Comparison of ENCODE assay signal across 8 cellular contexts in the genomic region with DNA sequence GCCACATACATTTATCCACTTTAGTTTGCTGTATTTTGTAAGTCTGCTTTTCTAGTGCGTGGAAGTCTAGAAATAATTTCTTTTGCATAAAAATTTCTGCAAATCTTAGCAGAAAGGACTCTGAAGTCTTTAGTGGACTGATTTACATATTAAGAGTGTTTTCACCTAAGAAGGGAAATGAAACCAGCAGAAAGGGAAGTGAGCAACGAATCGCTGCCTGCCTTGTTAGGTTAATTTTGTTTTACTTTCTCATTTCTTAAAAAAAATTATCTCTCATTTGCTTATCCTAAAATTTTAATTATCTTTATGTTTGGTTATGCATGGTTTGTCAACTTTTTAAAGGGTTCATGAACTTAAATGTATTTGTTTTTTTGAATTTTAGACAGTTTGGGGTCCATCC. TPM values are rescaled to one million over a fixed set of nuclear protein-coding genes. Genes with fewer than 3 reads are reported as not detected.
DNase-seq lines count a peak whose midpoint lies in the region; ATAC-seq, FAIRE-seq and TF ChIP-seq lines count a peak whose summit lies in the region.

No MANE protein-coding gene starts in this region.

- no peaks in the 10 kb centered on the region for H3K9me2 ChIP-seq in GM23248 (ENCODE audit: insufficient read depth)

- no peaks in the 10 kb centered on the region for H3K27me3 ChIP-seq in sigmoid colon
- H3K27me3 ChIP-seq in HepG2 (ENCODE audit: control insufficient read depth in 1 of 2, insufficient read depth in 2 of 2, low read length in 2 of 2), result no peaks in the 10 kb centered on the region
- no peaks in the 10 kb centered on the region for H3K27me3 ChIP-seq in GM23248 (replicated peaks; ENCODE audit: insufficient read depth)

- TF ChIP-seq EP300 in sigmoid colon (IDR thresholded peaks at IDR 0.05) (no peak), HepG2 (IDR thresholded peaks at IDR 0.05; ENCODE audit: low read depth in 2 of 2, low read length in 2 of 2) (no peak), HepG2 (CRISPR knock-in tag; IDR thresholded peaks at IDR 0.05; ENCODE audit: borderline replicate concordance) (no peak)

- no peaks in the 10 kb centered on the region for H3K36me3 ChIP-seq in sigmoid colon
- H3K36me3 ChIP-seq in HepG2 (replicated peaks in 1 of 2; ENCODE audit: control insufficient read depth in 1 of 2, insufficient read depth in 2 of 2, low read length in 2 of 2), result peaks cover 6 to 12% of the 10 kb centered on the region in 2 experiments; a peak in 4 of 5 replicates
- no peaks in the 10 kb centered on the region for H3K36me3 ChIP-seq in GM23248 (ENCODE audit: low read depth)

- TF ChIP-seq CTCF in GM10248 (IDR thresholded peaks at IDR 0.05; ENCODE audit: control extremely low read depth, extremely low read depth, low read depth, missing control alignments) (no peak), sigmoid colon (IDR thresholded peaks at IDR 0.05) (no peak), HepG2 (CRISPR knock-in tag; IDR thresholded peaks at IDR 0.05) (no peak)

- peaks cover 0 to 31% (median 14%) of the 10 kb centered on the region in 4 donors for H3K4me1 ChIP-seq in sigmoid colon
- peaks cover 30% of the 10 kb centered on the region for H3K4me1 ChIP-seq in HepG2 (ENCODE audit: insufficient read depth, low read length)
- peaks cover 26% of the 10 kb centered on the region for H3K4me1 ChIP-seq in GM23248 (ENCODE audit: insufficient read depth)

- H2AFZ ChIP-seq in HepG2 (ENCODE audit: low read length), result no peak overlapping the region
- no peak overlapping the region for H2AFZ ChIP-seq in GM23248

- CTCF ChIA-PET in GM10248 (lab: Yijun Ruan, JAX) (interaction anchor here (0.9 to 4.4 kb wide), 9 partner anchors 11 to 178 kb away, joined by 3 to 24 read pairs (median 5); no protein-coding TSS in a partner anchor), HepG2 (lab: Yijun Ruan, JAX; ENCODE audit: low intra/inter-chr PET ratio, low total read pairs) (no interaction called here)

- 45 to 85% methylated on average over 3 of the region's 3 CpGs for WGBS in sigmoid colon, 2 donors
- 100% methylated on average over 3 of the region's 3 CpGs for WGBS in HepG2 (ENCODE audit: low lambda C conversion rate)
- WGBS in GM23248 (ENCODE audit: low coverage in 1 of 2, low lambda C conversion rate in 2 of 2, missing lambda C conversion rate in 2 of 2), 2 experiments, result 98 to 99% methylated on average over 3 of the region's 3 CpGs

- no peak overlapping the region for H3K4me3 ChIP-seq in sigmoid colon
- H3K4me3 ChIP-seq in HepG2 (replicated peaks in 1 of 3; ENCODE audit: insufficient read depth in 1 of 3, low read depth in 2 of 3, low read length in 3 of 3), result no peak overlapping the region
- no peak overlapping the region for H3K4me3 ChIP-seq in GM23248

- H3K9me3 ChIP-seq in sigmoid colon (no peaks in the 10 kb centered on the region), HepG2 (ENCODE audit: low read length) (no peaks in the 10 kb centered on the region), GM23248 (ENCODE audit: low read depth) (no peaks in the 10 kb centered on the region)

- H3F3A ChIP-seq in GM23248 (ENCODE audit: insufficient read depth), result no peaks in the 10 kb centered on the region

- H3K27ac Mint-ChIP-seq in activated naive CD4-positive, alpha-beta T cell treated with anti-CD3 and anti-CD28 coated beads, Interleukin-2, amount 50 U/mL, for 72 hours, result peak overlapping the region; percentile 96 to 97

- no peaks in the 10 kb centered on the region for H3K79me2 ChIP-seq in HepG2 (ENCODE audit: insufficient read depth, low read length)
- H3K79me2 ChIP-seq in GM23248 (ENCODE audit: insufficient read depth), result peaks cover 3% of the 10 kb centered on the region; the same call in 1 of the 2 replicates

- H3K9ac ChIP-seq in HepG2 (ENCODE audit: insufficient read depth, low read depth, low read length) (no peak overlapping the region), GM23248 (no peak overlapping the region)

- TF ChIP-seq POLR2A in sigmoid colon (IDR thresholded peaks at IDR 0.05), result no peak
- TF ChIP-seq POLR2A in HepG2 (IDR thresholded peaks at IDR 0.05; ENCODE audit: insufficient read depth in 1 of 2, low read depth in 2 of 2, low read length in 2 of 2), result no peak

- no peak overlapping the region for H3K27ac ChIP-seq in sigmoid colon
- H3K27ac ChIP-seq in HepG2 (ENCODE audit: extremely low read length, insufficient read depth, low read length), result no peak overlapping the region
- H3K27ac ChIP-seq in GM23248, result no peak overlapping the region

- no peak for FAIRE-seq in HepG2 (lab: Jason Lieb, UNC)

- TF ChIP-seq RAD21 in HepG2 (CRISPR knock-in tag; IDR thresholded peaks at IDR 0.05), result no peak

- ATAC-seq in GM19467 (IDR thresholded peaks at IDR 0.05; ENCODE audit: unreplicated experiment) (peak; percentile 62), HG03378 (IDR thresholded peaks at IDR 0.05; ENCODE audit: unreplicated experiment) (peak; percentile 62), HepG2 (no peak)
- ATAC-seq in activated naive CD4-positive, alpha-beta T cell treated with anti-CD3 and anti-CD28 coated beads, Interleukin-2, amount 50 U/mL, for 72 hours, result peak; percentile 36 to 41

- POLR2A ChIA-PET in GM10248 (lab: Yijun Ruan, JAX) (no interaction called here), HepG2 (lab: Yijun Ruan, JAX) (interaction anchor here (2.3 kb wide), 1 partner anchor 58 kb away, joined by 5 read pairs; a partner anchor contains a TSS)

- DNase-seq in GM10248 (ENCODE audit: extremely low spot score) (peak; percentile 59), sigmoid colon (no peak), NCI-H1436 (lab: John Stamatoyannopoulos, UW) (no peak), HepG2 (ENCODE audit: low spot score) (no peak), GM23248 (no peak)
- DNase-seq in activated naive CD4-positive, alpha-beta T cell treated with anti-CD3 and anti-CD28 coated beads, Interleukin-2, amount 50 U/mL, for 72 hours (ENCODE audit: low spot score in 2 of 2), result no peak

- no TSS peak for BruUV-seq in HepG2 (replicated peaks; lab: Mats Ljungman, UMichigan)

- H3K4me2 ChIP-seq in HepG2 (ENCODE audit: low read depth, low read length) (no peak overlapping the region), GM23248 (ENCODE audit: unreplicated experiment) (no peak overlapping the region)

- H4K20me1 ChIP-seq in HepG2 (ENCODE audit: insufficient read depth, low read length) (peaks cover 3% of the 10 kb centered on the region; the same call in 1 of the 2 replicates), GM23248 (ENCODE audit: insufficient read depth) (no peaks in the 10 kb centered on the region)

- H3K9me3 Mint-ChIP-seq in activated naive CD4-positive, alpha-beta T cell treated with anti-CD3 and anti-CD28 coated beads, Interleukin-2, amount 50 U/mL, for 72 hours, result no peaks in the 10 kb centered on the region

- H3K36me3 Mint-ChIP-seq in activated naive CD4-positive, alpha-beta T cell treated with anti-CD3 and anti-CD28 coated beads, Interleukin-2, amount 50 U/mL, for 72 hours, result peaks cover 11 to 41% of the 10 kb centered on the region in 2 donors

- in situ Hi-C loops in HepG2 (cut with HindIII; ENCODE audit: extremely low pct_ligation_motif_present, low pct_unique_long_range_greater_than_20kb) (no loop called here), GM23248 (cut with MboI) (no loop called here)

- intact Hi-C loops in sigmoid colon (cut with DNase I) (no loop called here), HepG2 (cut with micrococcal nuclease; ENCODE audit: unreplicated experiment) (no loop called here)

RNA-seq across cellular contexts. Expression of a gene that starts 0.8 kb away (rescaled TPM):
- 1 to 10 TPM; 2.0 to 8.4 TPM for total RNA-seq in activated naive CD4-positive, alpha-beta T cell treated with anti-CD3 and anti-CD28 coated beads, Interleukin-2, amount 50 U/mL, for 72 hours
- total RNA-seq in sigmoid colon (under 1 TPM in 1 of 4 donors, not detected in 3; 0.83 TPM), HepG2 (2016; rRNA removed; fragmentation: Illumina TruSeq; extraction: Trizol) (not detected in 2 replicates)
- polyA plus RNA-seq in sigmoid colon (1 to 10 TPM in 1 of 3 donors, not detected in 2; 7.5 TPM), HepG2 (2011; rRNA removed) (not detected in 2 replicates), GM23248 (2016; fragmentation: Nextera tagmentation; extraction: Ambion mirVana) (0.22 and 0.46 TPM in 2 replicates)
- not detected in 2 replicates for total RNA-seq in HepG2 (2016; cell fraction: cytosol; rRNA removed; fragmentation: Illumina TruSeq; extraction: Trizol; ENCODE audit: low read depth)
- not detected in 2 replicates for total RNA-seq in HepG2 (2016; cell fraction: insoluble cytoplasmic fraction; rRNA removed; fragmentation: Illumina TruSeq; extraction: Trizol)
- total RNA-seq in HepG2 (2016; cell fraction: membrane; rRNA removed; fragmentation: Illumina TruSeq; extraction: Trizol), result not detected in 2 replicates
- total RNA-seq in HepG2 (2016; cell fraction: nucleus; rRNA removed; fragmentation: Illumina TruSeq; extraction: Trizol), result not detected in 2 replicates
- polyA plus RNA-seq in HepG2 (2011; cell fraction: cytosol; rRNA removed), result not detected in 2 replicates
- not detected in 2 replicates for polyA plus RNA-seq in HepG2 (2011; cell fraction: nucleus; rRNA removed)
- polyA plus RNA-seq in HepG2 (2012), result 0.09 and 0.13 TPM in 2 replicates
- polyA plus RNA-seq in HepG2 (2016; cell fraction: cytosol; fragmentation: Illumina TruSeq; extraction: Trizol; ENCODE audit: low read depth), result not detected in 2 replicates
- polyA plus RNA-seq in HepG2 (2016; cell fraction: insoluble cytoplasmic fraction; fragmentation: Illumina TruSeq; extraction: Trizol; ENCODE audit: low read depth), result not detected in 2 replicates
- not detected in 2 replicates for polyA plus RNA-seq in HepG2 (2016; cell fraction: membrane; fragmentation: Illumina TruSeq; extraction: Trizol; ENCODE audit: low read depth)
- polyA plus RNA-seq in HepG2 (2016; cell fraction: nucleus; fragmentation: Illumina TruSeq; extraction: Trizol; ENCODE audit: insufficient read depth, low read depth), result not detected in 2 replicates
- not detected in 2 replicates for polyA minus RNA-seq in HepG2 (2011; rRNA and poly(A)+ RNA removed; ENCODE audit: low replicate concordance)
- not detected in 2 replicates for polyA minus RNA-seq in HepG2 (2011; cell fraction: cytosol; rRNA and poly(A)+ RNA removed)
- polyA minus RNA-seq in HepG2 (2011; cell fraction: nucleus; rRNA and poly(A)+ RNA removed), result 0.26 TPM in 1 of 2 replicates, not detected in the other
- total RNA-seq in GM23248 (2014; rRNA removed; shearing (Covaris generic)), result not detected in 2 replicates

RNA-seq across cellular contexts. Expression of a gene that starts 48.3 kb away (rescaled TPM):
- 10 to 100 TPM; 55.0 to 55.4 TPM for total RNA-seq in activated naive CD4-positive, alpha-beta T cell treated with anti-CD3 and anti-CD28 coated beads, Interleukin-2, amount 50 U/mL, for 72 hours
- total RNA-seq in sigmoid colon (10 to 100 TPM; 30.9 to 36.4 (median 33.2) TPM), HepG2 (2016; rRNA removed; fragmentation: Illumina TruSeq; extraction: Trizol) (not detected in 2 replicates)
- polyA plus RNA-seq in sigmoid colon (10 to 100 TPM in 2 of 3 donors, 1 to 10 TPM in 1; 4.8 to 20.2 (median 10.4) TPM), HepG2 (2011; rRNA removed) (not detected in 2 replicates), GM23248 (2016; fragmentation: Nextera tagmentation; extraction: Ambion mirVana) (0.25 and 0.33 TPM in 2 replicates)
- total RNA-seq in HepG2 (2016; cell fraction: cytosol; rRNA removed; fragmentation: Illumina TruSeq; extraction: Trizol; ENCODE audit: low read depth), result not detected in 2 replicates
- total RNA-seq in HepG2 (2016; cell fraction: insoluble cytoplasmic fraction; rRNA removed; fragmentation: Illumina TruSeq; extraction: Trizol), result not detected in 2 replicates
- total RNA-seq in HepG2 (2016; cell fraction: membrane; rRNA removed; fragmentation: Illumina TruSeq; extraction: Trizol), result not detected in 2 replicates
- not detected in 2 replicates for total RNA-seq in HepG2 (2016; cell fraction: nucleus; rRNA removed; fragmentation: Illumina TruSeq; extraction: Trizol)
- polyA plus RNA-seq in HepG2 (2011; cell fraction: cytosol; rRNA removed), result not detected in 2 replicates
- not detected in 2 replicates for polyA plus RNA-seq in HepG2 (2011; cell fraction: nucleus; rRNA removed)
- polyA plus RNA-seq in HepG2 (2012), result 0.08 TPM in 1 of 2 replicates, not detected in the other
- polyA plus RNA-seq in HepG2 (2016; cell fraction: cytosol; fragmentation: Illumina TruSeq; extraction: Trizol; ENCODE audit: low read depth), result not detected in 2 replicates
- polyA plus RNA-seq in HepG2 (2016; cell fraction: insoluble cytoplasmic fraction; fragmentation: Illumina TruSeq; extraction: Trizol; ENCODE audit: low read depth), result not detected in 2 replicates
- polyA plus RNA-seq in HepG2 (2016; cell fraction: membrane; fragmentation: Illumina TruSeq; extraction: Trizol; ENCODE audit: low read depth), result not detected in 2 replicates
- polyA plus RNA-seq in HepG2 (2016; cell fraction: nucleus; fragmentation: Illumina TruSeq; extraction: Trizol; ENCODE audit: insufficient read depth, low read depth), result not detected in 2 replicates
- not detected in 2 replicates for polyA minus RNA-seq in HepG2 (2011; rRNA and poly(A)+ RNA removed; ENCODE audit: low replicate concordance)
- polyA minus RNA-seq in HepG2 (2011; cell fraction: cytosol; rRNA and poly(A)+ RNA removed), result not detected in 2 replicates
- polyA minus RNA-seq in HepG2 (2011; cell fraction: nucleus; rRNA and poly(A)+ RNA removed), result 0.26 TPM in 1 of 2 replicates, not detected in the other
- not detected in 2 replicates for total RNA-seq in GM23248 (2014; rRNA removed; shearing (Covaris generic))

RNA-seq across cellular contexts. Expression of a gene that starts 58.3 kb away (rescaled TPM):
- 10 to 100 TPM; 52.4 to 55.6 TPM for total RNA-seq in activated naive CD4-positive, alpha-beta T cell treated with anti-CD3 and anti-CD28 coated beads, Interleukin-2, amount 50 U/mL, for 72 hours
- total RNA-seq in sigmoid colon, result 10 to 100 TPM; 47.4 to 54.6 (median 49.2) TPM
- polyA plus RNA-seq in sigmoid colon, result 10 to 100 TPM; 31.8 to 73.9 (median 43.0) TPM
- total RNA-seq in HepG2 (2016; rRNA removed; fragmentation: Illumina TruSeq; extraction: Trizol), result 44.0 and 61.3 TPM in 2 replicates
- 34.9 and 39.6 TPM in 2 replicates for total RNA-seq in HepG2 (2016; cell fraction: cytosol; rRNA removed; fragmentation: Illumina TruSeq; extraction: Trizol; ENCODE audit: low read depth)
- total RNA-seq in HepG2 (2016; cell fraction: insoluble cytoplasmic fraction; rRNA removed; fragmentation: Illumina TruSeq; extraction: Trizol), result 38.5 and 64.4 TPM in 2 replicates
- total RNA-seq in HepG2 (2016; cell fraction: membrane; rRNA removed; fragmentation: Illumina TruSeq; extraction: Trizol), result 63.6 and 68.1 TPM in 2 replicates
- total RNA-seq in HepG2 (2016; cell fraction: nucleus; rRNA removed; fragmentation: Illumina TruSeq; extraction: Trizol), result 53.7 and 64.6 TPM in 2 replicates
- polyA plus RNA-seq in HepG2 (2011; rRNA removed), result 80.8 and 84.2 TPM in 2 replicates
- 69.1 and 91.4 TPM in 2 replicates for polyA plus RNA-seq in HepG2 (2011; cell fraction: cytosol; rRNA removed)
- polyA plus RNA-seq in HepG2 (2011; cell fraction: nucleus; rRNA removed), result 25.5 and 30.1 TPM in 2 replicates
- 63.7 and 72.4 TPM in 2 replicates for polyA plus RNA-seq in HepG2 (2012)
- 37.1 and 38.0 TPM in 2 replicates for polyA plus RNA-seq in HepG2 (2016; cell fraction: cytosol; fragmentation: Illumina TruSeq; extraction: Trizol; ENCODE audit: low read depth)
- 45.9 TPM in 2 replicates for polyA plus RNA-seq in HepG2 (2016; cell fraction: insoluble cytoplasmic fraction; fragmentation: Illumina TruSeq; extraction: Trizol; ENCODE audit: low read depth)
- 59.7 and 64.1 TPM in 2 replicates for polyA plus RNA-seq in HepG2 (2016; cell fraction: membrane; fragmentation: Illumina TruSeq; extraction: Trizol; ENCODE audit: low read depth)
- polyA plus RNA-seq in HepG2 (2016; cell fraction: nucleus; fragmentation: Illumina TruSeq; extraction: Trizol; ENCODE audit: insufficient read depth, low read depth), result 80.9 and 85.2 TPM in 2 replicates
- 58.0 and 61.9 TPM in 2 replicates for polyA minus RNA-seq in HepG2 (2011; rRNA and poly(A)+ RNA removed; ENCODE audit: low replicate concordance)
- 29.7 and 34.9 TPM in 2 replicates for polyA minus RNA-seq in HepG2 (2011; cell fraction: cytosol; rRNA and poly(A)+ RNA removed)
- polyA minus RNA-seq in HepG2 (2011; cell fraction: nucleus; rRNA and poly(A)+ RNA removed), result 31.5 and 38.0 TPM in 2 replicates
- total RNA-seq in GM23248 (2014; rRNA removed; shearing (Covaris generic)), result 44.8 and 66.1 TPM in 2 replicates
- 95.9 and 96.5 TPM in 2 replicates for polyA plus RNA-seq in GM23248 (2016; fragmentation: Nextera tagmentation; extraction: Ambion mirVana)

Comparison
In these comparisons a context has a peak if more than half of its experiments do, and no peak if none do; other contexts are left out.
1. RNA of a gene that starts 48.3 kb away (total RNA-seq): 55.0 to 55.4 TPM in activated naive CD4-positive, alpha-beta T cell treated with anti-CD3 and anti-CD28 coated beads, Interleukin-2, amount 50 U/mL, for 72 hours and 30.9 to 36.4 TPM in sigmoid colon; not detected in HepG2 and not detected in GM23248; every median in the first group is over 10 times any median in the second.